Comparison of ENCODE assay signal across 16 cellular contexts in genomic region chr22:21759133-21759532, GRCh38. TPM values are rescaled to one million over a fixed set of nuclear protein-coding genes. Genes with fewer than 3 reads are reported as not detected.
A peak's percentile ranks its signal among the peaks of the same experiment; 100 is the strongest.
DNase-seq lines count a peak whose midpoint lies in the region; ATAC-seq and TF ChIP-seq lines count a peak whose summit lies in the region.
"Had no signal": no experiment of that assay in that cellular context is flagged by ENCODE, and none has a peak within 500 bp of the region (broad histone marks: within the 10 kb centered on the region; RNA-seq: fewer than 3 reads in every experiment).

No MANE protein-coding gene starts in this region.

- H3K4me3 ChIP-seq in GM23338: no peak overlapping the region
- no peak overlapping the region for H3K4me3 ChIP-seq in neuronal stem cell (ENCODE audit: low read length in 2 of 2)
- H3K4me3 ChIP-seq: MG63 had no signal

- no peak overlapping the region for H2BK120ac ChIP-seq in neuronal stem cell (ENCODE audit: low read depth, low read length)

- H3K9me3 Mint-ChIP-seq in GM23338: no peaks in the 10 kb centered on the region
- H3K9me3 Mint-ChIP-seq: H9 had no signal

- DNase-seq in GM23338 (ENCODE audit: low spot score) (no peak), caudate nucleus (lab: John Stamatoyannopoulos, UW) (peak in 1 of 61 donors; percentile 77), globus pallidus (ENCODE audit: low spot score) (peak; percentile 33), neuronal stem cell (ENCODE audit: low spot score) (no peak), mesenteric fat pad (ENCODE audit: low spot score) (no peak), DMS 273 (lab: John Stamatoyannopoulos, UW; ENCODE audit: unreplicated experiment) (no peak), OCI-M1 (lab: John Stamatoyannopoulos, UW) (no peak), AML-193 (lab: John Stamatoyannopoulos, UW) (no peak)
- DNase-seq: DMS153, H9, Karpas-422, MG63, NCI-H1092, NCI-H226, NCI-H524 treated with DMSO at 0.1 percent for 48 hours, Right ventricle myocardium superior had no signal

- no peak overlapping the region for H4K91ac ChIP-seq in neuronal stem cell (ENCODE audit: low read depth, low read length, poor library complexity)

- H3K4me1 ChIP-seq in GM23338 (ENCODE audit: insufficient read depth): no peaks in the 10 kb centered on the region
- peaks cover 5 to 8% of the 10 kb centered on the region in 2 donors for H3K4me1 ChIP-seq in neuronal stem cell (ENCODE audit: control insufficient read depth in 2 of 2, insufficient read depth in 1 of 2, low read depth in 1 of 2, low read length in 2 of 2)

- peaks cover 7% of the 10 kb centered on the region; the same call in 2 of the 3 replicates for H3K4me1 Mint-ChIP-seq in GM23338

- H4K20me1 ChIP-seq in GM23338 (replicated peaks; ENCODE audit: insufficient read depth): peaks cover 17% of the 10 kb centered on the region; the same call in 1 of the 2 replicates

- H3K27ac ChIP-seq in GM23338 (ENCODE audit: low read depth): 0 out of 2 replicates have a peak overlapping the region, but pooled peaks have one; percentile 19
- H3K27ac ChIP-seq in caudate nucleus (ENCODE audit: low read depth, low read length): peak overlapping the region; percentile 69
- no peak overlapping the region for H3K27ac ChIP-seq in neuronal stem cell (replicated peaks; ENCODE audit: low read length)

- H3K27me3 Mint-ChIP-seq in GM23338 (ENCODE audit: insufficient read depth, low read depth, poor library complexity): peaks cover 16% of the 10 kb centered on the region

- H3K9ac ChIP-seq in neuronal stem cell (ENCODE audit: low read depth, low read length, poor library complexity): no peak overlapping the region

- H3K36me3 ChIP-seq in GM23338 (ENCODE audit: insufficient read depth): peaks cover 20% of the 10 kb centered on the region
- peaks cover 28 to 60% of the 10 kb centered on the region in 2 donors for H3K36me3 ChIP-seq in neuronal stem cell (replicated peaks in 1 of 2; ENCODE audit: control insufficient read depth in 2 of 2, insufficient read depth in 2 of 2, low read length in 2 of 2)

- H2BK5ac ChIP-seq in neuronal stem cell (ENCODE audit: low read length): no peak overlapping the region

- H3K36me3 Mint-ChIP-seq in GM23338 (ENCODE audit: low read depth): peaks cover 30% of the 10 kb centered on the region

- H3K4ac ChIP-seq in neuronal stem cell (ENCODE audit: low read length): no peak overlapping the region

- no peak overlapping the region for H3K27ac Mint-ChIP-seq in GM23338

- no peak overlapping the region for H3K14ac ChIP-seq in neuronal stem cell (ENCODE audit: low read length)

- H3K9me3 ChIP-seq in neuronal stem cell (replicated peaks in 1 of 2; ENCODE audit: control insufficient read depth in 2 of 2, insufficient read depth in 1 of 2, low read depth in 1 of 2, low read length in 2 of 2): no peaks in the 10 kb centered on the region
- H3K9me3 ChIP-seq: MG63 had no signal

- no peak overlapping the region for H2BK12ac ChIP-seq in neuronal stem cell (ENCODE audit: low read length)

- no peak overlapping the region for H3K4me2 ChIP-seq in GM23338
- H3K4me2 ChIP-seq in neuronal stem cell (ENCODE audit: insufficient read depth, low read length, poor library complexity, severe bottlenecking): no peak overlapping the region

- H3K18ac ChIP-seq in neuronal stem cell (ENCODE audit: low read length): no peak overlapping the region

- H3F3A ChIP-seq in GM23338 (replicated peaks; ENCODE audit: low read depth): peaks cover 6% of the 10 kb centered on the region; the same call in 1 of the 2 replicates

- H3K27me3 ChIP-seq in GM23338 (ENCODE audit: insufficient read depth): no peaks in the 10 kb centered on the region
- no peaks in the 10 kb centered on the region for H3K27me3 ChIP-seq in neuronal stem cell (ENCODE audit: control insufficient read depth in 3 of 3, insufficient read depth in 3 of 3, low read depth in 1 of 3, low read length in 3 of 3)
- H3K27me3 ChIP-seq: MG63 had no signal

- H3K9me2 ChIP-seq in GM23338 (ENCODE audit: insufficient read depth): no peaks in the 10 kb centered on the region

- peak overlapping the region; percentile 32 for H3K23ac ChIP-seq in neuronal stem cell (ENCODE audit: low read depth, low read length, poor library complexity)

- no peaks in the 10 kb centered on the region for H3K79me1 ChIP-seq in neuronal stem cell (ENCODE audit: low read depth, low read length)

- no peaks in the 10 kb centered on the region; the same call in 1 of the 2 replicates for H3K79me2 ChIP-seq in GM23338 (replicated peaks; ENCODE audit: insufficient read depth)

- H2AFZ ChIP-seq in GM23338 (no peak overlapping the region), neuronal stem cell (ENCODE audit: low read length) (no peak overlapping the region)

- H2AK5ac ChIP-seq in neuronal stem cell (ENCODE audit: low read depth, low read length): no peak overlapping the region

- TF ChIP-seq CTCF in GM23338 (conservative IDR thresholded peaks at IDR 0.05; ENCODE audit: low read depth in 2 of 2): no peak

- H4K8ac ChIP-seq in neuronal stem cell (ENCODE audit: low read depth, low read length): no peak overlapping the region

- no peak for ATAC-seq in GM23338

- no peak overlapping the region; the same call in 2 of the 3 replicates for H3K4me3 Mint-ChIP-seq in GM23338
- H3K4me3 Mint-ChIP-seq: H9 had no signal

- H2BK15ac ChIP-seq in neuronal stem cell (ENCODE audit: low read length): no peak overlapping the region

- WGBS in neuronal stem cell (ENCODE audit: extremely low coverage in 2 of 2, insufficient read length in 2 of 2, insufficient replicate concordance in 1 of 2), 2 donors: no CpG with 5 or more reads among the region's 4 CpGs

TF ChIP-seq in GM23338, 12 proteins besides CTCF, POLR2A, EP300 and RAD21 (continues in another document):
- TF ChIP-seq EZH2 (IDR thresholded peaks at IDR 0.05; ENCODE audit: low read depth, unreplicated experiment) (no peak), EZH2phosphoT487 (IDR thresholded peaks at IDR 0.05; ENCODE audit: unreplicated experiment) (no peak), JUNB (IDR thresholded peaks at IDR 0.05; ENCODE audit: unreplicated experiment) (no peak), NANOG (IDR thresholded peaks at IDR 0.05; ENCODE audit: borderline replicate concordance) (no peak), ZNF114 (CRISPR knock-in tag; IDR thresholded peaks at IDR 0.05) (no peak), POLR2AphosphoS5 (IDR thresholded peaks at IDR 0.05; ENCODE audit: low read depth) (no peak), ZNF331 (CRISPR knock-in tag; IDR thresholded peaks at IDR 0.05; ENCODE audit: low read depth) (no peak)

RNA-seq across cellular contexts. Expression of gene YPEL1, which starts 23.5 kb away (rescaled TPM):
- 5.5 and 6.0 TPM in 2 replicates for total RNA-seq in GM23338 (2014; rRNA removed; shearing (Covaris generic))
- polyA plus RNA-seq in GM23338 (2016; fragmentation: Nextera tagmentation; extraction: Ambion mirVana): 4.4 and 4.9 TPM in 2 replicates
- 27.0 TPM for polyA plus RNA-seq in neuronal stem cell (2013, experiment 1 of 2)
- 27.1 TPM for polyA plus RNA-seq in neuronal stem cell (2013, experiment 2 of 2)
- 2.2 TPM for total RNA-seq in mesenteric fat pad
